ENCODE assay signal across 8 cellular contexts in genomic region chr4:140243345-140243753, GRCh38.
DNase-seq lines count a peak whose midpoint lies in the region; ATAC-seq and TF ChIP-seq lines count a peak whose summit lies in the region.

No MANE protein-coding gene starts in this region.

- no peaks in the 10 kb centered on the region for H3K36me3 Mint-ChIP-seq in activated CD4-positive, alpha-beta memory T cell treated with anti-CD3 and anti-CD28 coated beads, Interleukin-2, amount 10 ng/mL, durations not matched to agents 7 days and 5 days (ENCODE audit: low read depth)

- intact Hi-C loops in testis (cut with DNase I; ENCODE audit: low total_unique reads) = no loop called here

- no peak overlapping the region for H3K27ac ChIP-seq in testis

- no peak for TF ChIP-seq POLR2A in testis (IDR thresholded peaks at IDR 0.05)

- H3K9me3 ChIP-seq in neuron (ENCODE audit: low read length) (no peaks in the 10 kb centered on the region), testis (no peaks in the 10 kb centered on the region)

- H3K4me3 ChIP-seq in neuron (ENCODE audit: low read length) (no peak overlapping the region), testis (no peak overlapping the region)

- ATAC-seq in GM18517 (IDR thresholded peaks at IDR 0.05; ENCODE audit: unreplicated experiment) (peak; percentile 77), HG02870 (IDR thresholded peaks at IDR 0.05; ENCODE audit: unreplicated experiment) (peak; percentile 82)

- POLR2A ChIA-PET in activated CD4-positive, alpha-beta memory T cell treated with anti-CD3 and anti-CD28 coated beads, Interleukin-2, amount 10 ng/mL, durations not matched to agents 7 days and 5 days (lab: Charles Lee) = interaction anchor here (1.0 to 2.2 kb wide), 3 partner anchors 9 to 147 kb away, joined by 3 to 5 read pairs (median 4); no protein-coding TSS in a partner anchor

- CTCF ChIA-PET in activated CD4-positive, alpha-beta memory T cell treated with anti-CD3 and anti-CD28 coated beads, Interleukin-2, amount 10 ng/mL, durations not matched to agents 7 days and 5 days (lab: Charles Lee) = interaction anchor here (1.0 to 5.1 kb wide), 3 partner anchors 9 to 231 kb away, joined by 3 to 32 read pairs (median 8); no protein-coding TSS in a partner anchor

- H2AFZ ChIP-seq in neuron (ENCODE audit: low read depth, low read length) = peak overlapping the region; percentile 28

- H3K4me1 ChIP-seq in neuron (ENCODE audit: insufficient read depth, low read length) (peaks cover 20% of the 10 kb centered on the region), testis (peaks cover 8% of the 10 kb centered on the region)

- no peak for TF ChIP-seq CTCF in testis (IDR thresholded peaks at IDR 0.05)

- H3K36me3 ChIP-seq in neuron (ENCODE audit: insufficient read depth, low read length) = no peaks in the 10 kb centered on the region
- no peaks in the 10 kb centered on the region for H3K36me3 ChIP-seq in testis (ENCODE audit: low read depth, missing control alignments)

- 74% methylated on average over 6 of the region's 6 CpGs for WGBS in testis, 2 donors

- peaks cover 11% of the 10 kb centered on the region for H3K27me3 Mint-ChIP-seq in activated CD4-positive, alpha-beta memory T cell treated with anti-CD3 and anti-CD28 coated beads, Interleukin-2, amount 10 ng/mL, durations not matched to agents 7 days and 5 days

- DNase-seq in CD1c-positive myeloid dendritic cell (ENCODE audit: extremely low spot score) = peak; percentile 28
- DNase-seq in NCI-H1436 treated with DMSO at 0.1 percent for 48 hours (lab: John Stamatoyannopoulos, UW) = peak; percentile 26
- DNase-seq in activated CD4-positive, alpha-beta memory T cell treated with anti-CD3 and anti-CD28 coated beads, Interleukin-2, amount 10 ng/mL, durations not matched to agents 7 days and 5 days = peak; percentile 18
- no peak for DNase-seq in testis
- DNase-seq in occipital lobe (lab: John Stamatoyannopoulos, UW) = no peak

- H3K9me3 Mint-ChIP-seq in activated CD4-positive, alpha-beta memory T cell treated with anti-CD3 and anti-CD28 coated beads, Interleukin-2, amount 10 ng/mL, durations not matched to agents 7 days and 5 days = no peaks in the 10 kb centered on the region

- H3K27me3 ChIP-seq in neuron (ENCODE audit: insufficient read depth, low read length) (no peaks in the 10 kb centered on the region), testis (no peaks in the 10 kb centered on the region)

- no peak overlapping the region for H3K4me3 Mint-ChIP-seq in activated CD4-positive, alpha-beta memory T cell treated with anti-CD3 and anti-CD28 coated beads, Interleukin-2, amount 10 ng/mL, durations not matched to agents 7 days and 5 days

- peaks cover 27% of the 10 kb centered on the region for H3K4me1 Mint-ChIP-seq in activated CD4-positive, alpha-beta memory T cell treated with anti-CD3 and anti-CD28 coated beads, Interleukin-2, amount 10 ng/mL, durations not matched to agents 7 days and 5 days

- peak overlapping the region; percentile 41 for H3K27ac Mint-ChIP-seq in activated CD4-positive, alpha-beta memory T cell treated with anti-CD3 and anti-CD28 coated beads, Interleukin-2, amount 10 ng/mL, durations not matched to agents 7 days and 5 days

Comparison
In these comparisons a context has a peak if more than half of its experiments do, and no peak if none do; other contexts are left out.
1. DNase-seq: peak in CD1c-positive myeloid dendritic cell (single experiment), NCI-H1436 treated with DMSO at 0.1 percent for 48 hours (single experiment) and activated CD4-positive, alpha-beta memory T cell treated with anti-CD3 and anti-CD28 coated beads, Interleukin-2, amount 10 ng/mL, durations not matched to agents 7 days and 5 days (single experiment); none in testis (single experiment) and occipital lobe (single experiment).